ENCODE assay signal across 8 cellular contexts in the genomic region with DNA sequence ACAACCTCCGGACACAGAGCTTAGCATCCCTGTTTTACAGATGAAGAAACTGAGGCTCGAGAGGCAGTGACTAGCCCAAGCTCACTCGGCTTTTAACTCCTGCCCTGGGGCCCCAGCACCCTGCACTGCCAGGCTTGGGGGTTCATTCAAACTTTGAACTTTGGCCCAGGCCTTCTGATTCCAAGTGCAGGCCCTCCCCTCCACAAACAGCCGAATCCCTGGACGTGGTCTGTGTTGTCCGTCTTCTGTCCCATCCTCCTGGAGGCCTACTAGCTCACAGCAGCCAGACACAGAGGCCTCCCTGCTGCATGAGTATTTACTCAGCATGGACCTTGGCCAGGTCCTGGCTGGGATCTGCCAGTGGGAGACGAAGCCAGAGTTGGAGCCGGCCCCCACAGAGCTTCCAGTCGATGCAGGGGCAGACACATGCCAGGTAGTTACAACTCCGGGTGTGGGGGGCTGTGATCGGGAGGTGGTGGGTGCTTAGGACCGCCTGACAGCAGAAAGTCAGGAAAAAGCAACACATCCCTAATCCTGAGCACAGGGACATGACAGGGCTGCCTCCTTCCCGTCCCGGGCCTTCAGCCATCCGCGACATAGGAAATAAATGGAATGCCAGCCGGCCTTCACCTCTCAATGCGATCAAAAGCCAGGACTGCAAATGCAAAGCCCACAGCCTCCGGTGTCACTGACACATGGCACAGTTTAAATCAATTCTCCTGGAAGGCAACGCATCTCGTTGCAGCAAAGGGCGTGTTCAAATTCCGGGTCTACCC. TPM values are rescaled to one million over a fixed set of nuclear protein-coding genes. Genes with fewer than 3 reads are reported as not detected.
A peak's percentile ranks its signal among the peaks of the same experiment; 100 is the strongest.
DNase-seq lines count a peak whose midpoint lies in the region; ATAC-seq and TF ChIP-seq lines count a peak whose summit lies in the region.

No MANE protein-coding gene starts in this region.

- 25% methylated on average over 22 of the region's 23 CpGs for WGBS in prostate gland

- TF ChIP-seq POLR2A in prostate gland (IDR thresholded peaks at IDR 0.05): no peak

- peak overlapping the region; percentile 93 for H3K27ac Mint-ChIP-seq in activated CD8-positive, alpha-beta T cell treated with anti-CD3 and anti-CD28 coated beads for 36 hours

- H3K27me3 Mint-ChIP-seq in activated CD8-positive, alpha-beta T cell treated with anti-CD3 and anti-CD28 coated beads for 36 hours: no peaks in the 10 kb centered on the region

- peak overlapping the region; percentile 4; the same call in 1 of the 2 replicates for H3K9ac ChIP-seq in ES-I3 (ENCODE audit: low read depth, low read length)

- H3K9me3 Mint-ChIP-seq in activated CD8-positive, alpha-beta T cell treated with anti-CD3 and anti-CD28 coated beads for 36 hours: no peaks in the 10 kb centered on the region

- DNase-seq in activated CD8-positive, alpha-beta T cell treated with anti-CD3 and anti-CD28 coated beads for 36 hours: no peak
- peak; percentile 51 for DNase-seq in glomerular visceral epithelial cell (ENCODE audit: extremely low spot score)
- DNase-seq in prostate gland (ENCODE audit: low spot score): peak; percentile 68
- no peak for DNase-seq in NOMO-1 (lab: John Stamatoyannopoulos, UW; ENCODE audit: unreplicated experiment in 2 of 2)
- no peak for DNase-seq in NCI-H1694 treated with DMSO at 0.1 percent for 48 hours (lab: John Stamatoyannopoulos, UW)

- H3K36me3 ChIP-seq in ES-I3 (ENCODE audit: insufficient read depth, low read length): no peaks in the 10 kb centered on the region; the same call in 1 of the 2 replicates
- H3K36me3 ChIP-seq in prostate gland: no peaks in the 10 kb centered on the region

- TF ChIP-seq CTCF in activated CD8-positive, alpha-beta T cell treated with anti-CD3 and anti-CD28 coated beads for 36 hours (IDR thresholded peaks at IDR 0.05): no peak
- TF ChIP-seq CTCF in prostate gland (IDR thresholded peaks at IDR 0.05): peak in 2 of 4 experiments; percentile 5 to 28

- H3K4me3 Mint-ChIP-seq in activated CD8-positive, alpha-beta T cell treated with anti-CD3 and anti-CD28 coated beads for 36 hours: peak overlapping the region; percentile 82

- H3K36me3 Mint-ChIP-seq in activated CD8-positive, alpha-beta T cell treated with anti-CD3 and anti-CD28 coated beads for 36 hours (ENCODE audit: low read depth): peaks cover 13% of the 10 kb centered on the region

- no peak for ATAC-seq in activated CD8-positive, alpha-beta T cell treated with anti-CD3 and anti-CD28 coated beads for 36 hours
- ATAC-seq in HG03108 (IDR thresholded peaks at IDR 0.05; ENCODE audit: unreplicated experiment) (no peak), HG03439 (IDR thresholded peaks at IDR 0.05; ENCODE audit: unreplicated experiment) (no peak)

- no peak overlapping the region for H3K4me3 ChIP-seq in prostate gland

- CTCF ChIA-PET in activated CD8-positive, alpha-beta T cell treated with anti-CD3 and anti-CD28 coated beads for 36 hours (lab: Charles Lee): interaction anchor here (0.7 to 5.8 kb wide), 6 partner anchors 12 to 41 kb away, joined by 3 to 45 read pairs (median 6); no protein-coding TSS in a partner anchor

- peak overlapping the region; percentile 84 to 91 for H3K27ac ChIP-seq in prostate gland

- intact Hi-C loops in activated CD8-positive, alpha-beta T cell treated with anti-CD3 and anti-CD28 coated beads for 36 hours (cut with micrococcal nuclease): no loop called here
- intact Hi-C loops in prostate gland (cut with DNase I): no loop called here

- peaks cover 55% of the 10 kb centered on the region for H3K4me1 ChIP-seq in ES-I3 (ENCODE audit: insufficient read depth, low read length)
- H3K4me1 ChIP-seq in prostate gland (replicated peaks): peaks cover 53% of the 10 kb centered on the region

- no peaks in the 10 kb centered on the region for H3K27me3 ChIP-seq in prostate gland (replicated peaks; ENCODE audit: insufficient read depth)

- H3K9me3 ChIP-seq in ES-I3 (ENCODE audit: control insufficient read depth, insufficient read depth, low read length): no peaks in the 10 kb centered on the region
- no peaks in the 10 kb centered on the region for H3K9me3 ChIP-seq in prostate gland

- H3K4me1 Mint-ChIP-seq in activated CD8-positive, alpha-beta T cell treated with anti-CD3 and anti-CD28 coated beads for 36 hours (ENCODE audit: low read depth): peaks cover 92% of the 10 kb centered on the region

- POLR2A ChIA-PET in activated CD8-positive, alpha-beta T cell treated with anti-CD3 and anti-CD28 coated beads for 36 hours (lab: Charles Lee): interaction anchor here (0.8 to 9.3 kb wide), 5 partner anchors 21 to 43 kb away, joined by 3 to 139 read pairs (median 7); no protein-coding TSS in a partner anchor

RNA-seq across cellular contexts. Expression of gene IFFO2, which starts 7.4 kb away (rescaled TPM):
- total RNA-seq in activated CD8-positive, alpha-beta T cell treated with anti-CD3 and anti-CD28 coated beads for 36 hours: 10 to 100 TPM; 23.7 to 26.4 TPM
- 10 to 100 TPM; 13.6 to 20.4 TPM for total RNA-seq in prostate gland

RNA-seq across cellular contexts. Expression of gene ALDH4A1, which starts 46.7 kb away (rescaled TPM):
- 1 to 10 TPM; 3.9 to 4.3 TPM for total RNA-seq in activated CD8-positive, alpha-beta T cell treated with anti-CD3 and anti-CD28 coated beads for 36 hours
- total RNA-seq in prostate gland: 10 to 100 TPM; 15.7 to 58.4 TPM

Comparison
In these comparisons a context has a peak if more than half of its experiments do, and no peak if none do; other contexts are left out.
1. DNase-seq: peak in glomerular visceral epithelial cell (single experiment) and prostate gland (single experiment); none in activated CD8-positive, alpha-beta T cell treated with anti-CD3 and anti-CD28 coated beads for 36 hours (single experiment), NOMO-1 (0 of 2) and NCI-H1694 treated with DMSO at 0.1 percent for 48 hours (single experiment).